In genomic region chr1:80448081-80448480, GRCh38 we compare ENCODE assay signal across 13 cellular contexts.
"Had no signal": no experiment of that assay in that cellular context is flagged by ENCODE, and none has a peak within 500 bp of the region (broad histone marks: within the 10 kb centered on the region; RNA-seq: fewer than 3 reads in every experiment).

No MANE protein-coding gene starts in this region.

- H3K4me3 ChIP-seq: cardiac muscle cell, spleen, stomach, testis had no signal

- H3K27me3 ChIP-seq: cardiac muscle cell, spleen, stomach, testis had no signal

- H3K4me1 ChIP-seq: spleen, stomach, testis had no signal

- DNase-seq: activated CD4-positive, alpha-beta T cell treated with anti-CD3 and anti-CD28 coated beads for 48 hours; activated CD8-positive, alpha-beta T cell treated with anti-CD3 and anti-CD28 coated beads for 36 hours; activated gamma-delta T cell; activated naive CD8-positive, alpha-beta T cell treated with anti-CD3 and anti-CD28 coated beads for 36 hours; activated T-cell treated with anti-CD3 and anti-CD28 coated beads, Interleukin-2, amount 50 U/mL, for 48 hours; erythroblast; foreskin melanocyte; mesendoderm; spleen; stomach; SW 1271; testis had no signal

- H3K36me3 ChIP-seq: cardiac muscle cell, spleen, stomach had no signal

- H3K9me3 ChIP-seq: spleen, stomach, testis had no signal

- H3K27ac ChIP-seq: cardiac muscle cell, spleen, stomach, testis had no signal
